In genomic region chr16:83458612-83459011, GRCh38 we compare ENCODE assay signal across 10 cellular contexts.
DNase-seq lines count a peak whose midpoint lies in the region; ATAC-seq and TF ChIP-seq lines count a peak whose summit lies in the region.
"Had no signal": no experiment of that assay in that cellular context is flagged by ENCODE, and none has a peak within 500 bp of the region (broad histone marks: within the 10 kb centered on the region; RNA-seq: fewer than 3 reads in every experiment).

No MANE protein-coding gene starts in this region.

- H3K9ac ChIP-seq in adipocyte (ENCODE audit: low read length): no peak overlapping the region

- H3K4me3 Mint-ChIP-seq in activated CD8-positive, alpha-beta T cell treated with anti-CD3 and anti-CD28 coated beads for 36 hours: no peak overlapping the region
- H3K4me3 Mint-ChIP-seq: CD8-positive, alpha-beta memory T cell had no signal

- no peak overlapping the region for H3K4me3 ChIP-seq in adipocyte (ENCODE audit: low read length)

- no peaks in the 10 kb centered on the region for H3K36me3 ChIP-seq in adipocyte (ENCODE audit: control insufficient read depth, insufficient read depth, low read length, severe bottlenecking)

- peaks cover 9% of the 10 kb centered on the region for H3K4me1 ChIP-seq in adipocyte (ENCODE audit: control insufficient read depth, insufficient read depth, low read length)

- no peak overlapping the region for H3K27ac Mint-ChIP-seq in activated CD8-positive, alpha-beta T cell treated with anti-CD3 and anti-CD28 coated beads for 36 hours
- H3K27ac Mint-ChIP-seq: CD8-positive, alpha-beta memory T cell had no signal

- no peaks in the 10 kb centered on the region for H3K27me3 ChIP-seq in adipocyte (replicated peaks; ENCODE audit: control insufficient read depth, insufficient read depth, low read length)

- CTCF ChIA-PET in activated CD8-positive, alpha-beta T cell treated with anti-CD3 and anti-CD28 coated beads for 36 hours (lab: Charles Lee): no interaction called here

- POLR2A ChIA-PET in activated CD8-positive, alpha-beta T cell treated with anti-CD3 and anti-CD28 coated beads for 36 hours (lab: Charles Lee): no interaction called here

- H3K36me3 Mint-ChIP-seq in activated CD8-positive, alpha-beta T cell treated with anti-CD3 and anti-CD28 coated beads for 36 hours (ENCODE audit: low read depth): no peaks in the 10 kb centered on the region
- H3K36me3 Mint-ChIP-seq: CD8-positive, alpha-beta memory T cell had no signal

- intact Hi-C loops in activated CD8-positive, alpha-beta T cell treated with anti-CD3 and anti-CD28 coated beads for 36 hours (cut with micrococcal nuclease): no loop called here

- ATAC-seq in HG03060 (IDR thresholded peaks at IDR 0.05; ENCODE audit: low read depth, unreplicated experiment): peak; percentile 79
- no peak for ATAC-seq in activated CD8-positive, alpha-beta T cell treated with anti-CD3 and anti-CD28 coated beads for 36 hours

- H3K4me1 Mint-ChIP-seq in activated CD8-positive, alpha-beta T cell treated with anti-CD3 and anti-CD28 coated beads for 36 hours (ENCODE audit: low read depth): no peaks in the 10 kb centered on the region
- H3K4me1 Mint-ChIP-seq: CD8-positive, alpha-beta memory T cell had no signal

- H3K9me3 ChIP-seq in adipocyte (ENCODE audit: control insufficient read depth, low read length): no peaks in the 10 kb centered on the region

- DNase-seq in AG08395 (ENCODE audit: low spot score) (peak; percentile 58), GM19240 (ENCODE audit: insufficient read length, low spot score) (peak; percentile 31), adipocyte (ENCODE audit: low read depth) (peak; percentile 67), NCI-H2029 (lab: John Stamatoyannopoulos, UW) (no peak), medulla oblongata (ENCODE audit: extremely low spot score) (no peak), NCI-H2227 treated with DMSO at 0.1 percent for 48 hours (lab: John Stamatoyannopoulos, UW) (no peak)
- DNase-seq in activated CD8-positive, alpha-beta T cell treated with anti-CD3 and anti-CD28 coated beads for 36 hours: no peak
- DNase-seq: CD8-positive, alpha-beta memory T cell; NCI-H1092 treated with DMSO at 0.1 percent for 48 hours had no signal

- no peak for TF ChIP-seq CTCF in activated CD8-positive, alpha-beta T cell treated with anti-CD3 and anti-CD28 coated beads for 36 hours (IDR thresholded peaks at IDR 0.05)

- no peaks in the 10 kb centered on the region for H3K9me3 Mint-ChIP-seq in activated CD8-positive, alpha-beta T cell treated with anti-CD3 and anti-CD28 coated beads for 36 hours

- no peaks in the 10 kb centered on the region for H3K27me3 Mint-ChIP-seq in activated CD8-positive, alpha-beta T cell treated with anti-CD3 and anti-CD28 coated beads for 36 hours
- H3K27me3 Mint-ChIP-seq: CD8-positive, alpha-beta memory T cell had no signal

Comparison
In these comparisons a context has a peak if more than half of its experiments do, and no peak if none do; other contexts are left out.
1. DNase-seq: peak in AG08395 (single experiment), GM19240 (single experiment) and adipocyte (single experiment); none in activated CD8-positive, alpha-beta T cell treated with anti-CD3 and anti-CD28 coated beads for 36 hours (single experiment), NCI-H2029 (single experiment), medulla oblongata (single experiment) and NCI-H2227 treated with DMSO at 0.1 percent for 48 hours (single experiment).